9 cellular contexts compared by ENCODE assay signal in genomic region chr2:181715033-181715630, GRCh38. TPM values are rescaled to one million over a fixed set of nuclear protein-coding genes. Genes with fewer than 3 reads are reported as not detected.
A peak's percentile ranks its signal among the peaks of the same experiment; 100 is the strongest.
DNase-seq lines count a peak whose midpoint lies in the region; ATAC-seq and TF ChIP-seq lines count a peak whose summit lies in the region.
"Had no signal": no experiment of that assay in that cellular context is flagged by ENCODE, and none has a peak within 500 bp of the region (broad histone marks: within the 10 kb centered on the region; RNA-seq: fewer than 3 reads in every experiment).

No MANE protein-coding gene starts in this region.

- WGBS in endodermal cell (ENCODE audit: insufficient coverage in 1 of 2, insufficient read length in 1 of 2), 2 experiments, result 0% methylated on average over 2 of the region's 2 CpGs

- H3K27ac Mint-ChIP-seq in endodermal cell, result no peak overlapping the region

- no peaks in the 10 kb centered on the region for H3K9me3 ChIP-seq in endodermal cell (ENCODE audit: control insufficient read depth, low read length)

- TF ChIP-seq CTCF in endodermal cell (conservative IDR thresholded peaks at IDR 0.05), result peak; percentile 91

- no peaks in the 10 kb centered on the region for H3K36me3 Mint-ChIP-seq in endodermal cell (ENCODE audit: low read depth)

- H3K27me3 ChIP-seq in endodermal cell (ENCODE audit: control insufficient read depth, insufficient read depth, low read length, poor library complexity, severe bottlenecking), result peaks cover 7% of the 10 kb centered on the region

- no peak overlapping the region for H3K4me3 Mint-ChIP-seq in endodermal cell

- no peak overlapping the region for H3K9ac ChIP-seq in endodermal cell (ENCODE audit: extremely low read depth, low read length, poor library complexity, severe bottlenecking)

- no peak overlapping the region for H3K4me3 ChIP-seq in endodermal cell (ENCODE audit: low read length)

- DNase-seq in COLO668 (lab: John Stamatoyannopoulos, UW; ENCODE audit: unreplicated experiment) (peak; percentile 74), HT1080 (ENCODE audit: low read depth) (peak; percentile 74), NK-92 (lab: John Stamatoyannopoulos, UW; ENCODE audit: unreplicated experiment) (peak; percentile 5), endodermal cell (peak; percentile 88), mucosa of gallbladder (ENCODE audit: low spot score) (peak; percentile 76)
- DNase-seq in activated CD8-positive, alpha-beta memory T cell treated with anti-CD3 and anti-CD28 coated beads for 24 hours, result peak; percentile 80
- DNase-seq in stimulated activated CD8-positive, alpha-beta memory T cell treated with anti-CD3 and anti-CD28 coated beads, Interleukin-7, amount 100 ng/mL, for 24 hours (ENCODE audit: low read depth), result peak; percentile 41

- H3K27ac ChIP-seq in endodermal cell (ENCODE audit: low read depth, low read length), result no peak overlapping the region

- no peaks in the 10 kb centered on the region for H3K36me3 ChIP-seq in endodermal cell (ENCODE audit: control insufficient read depth, insufficient read depth, low read length)

- peak; percentile 90 for ATAC-seq in GM21367 (IDR thresholded peaks at IDR 0.05; ENCODE audit: unreplicated experiment)

- H3K9me3 Mint-ChIP-seq in endodermal cell, result no peaks in the 10 kb centered on the region

- H3K27me3 Mint-ChIP-seq in endodermal cell (ENCODE audit: insufficient read depth), result peaks cover 16% of the 10 kb centered on the region

- H3K4me1 ChIP-seq in endodermal cell (ENCODE audit: control insufficient read depth, insufficient read depth, low read length), result no peaks in the 10 kb centered on the region

- H3K4me1 Mint-ChIP-seq in endodermal cell, result no peaks in the 10 kb centered on the region

RNA-seq across cellular contexts. Expression of gene NEUROD1, which starts 34.8 kb away (rescaled TPM):
- not detected in 2 replicates for total RNA-seq in HT1080 (2014; rRNA removed; shearing (Covaris generic))
- not detected in 2 replicates for polyA plus RNA-seq in HT1080 (2015; cell fraction: cytosol; rRNA removed)
- polyA plus RNA-seq in HT1080 (2015; cell fraction: nucleus; rRNA removed), result not detected in 2 replicates
- total RNA-seq in endodermal cell, result not detected
- polyA plus RNA-seq in endodermal cell (2013, experiment 1 of 2), result 4.3 TPM
- polyA plus RNA-seq in endodermal cell (2013, experiment 2 of 2), result 3.7 TPM
- not detected for total RNA-seq in mucosa of gallbladder
- total RNA-seq: activated CD8-positive, alpha-beta memory T cell treated with anti-CD3 and anti-CD28 coated beads for 36 hours had no signal

RNA-seq across cellular contexts. Expression of gene CERKL, which starts 58.2 kb away (rescaled TPM):
- 0.03 TPM in 1 of 2 replicates, not detected in the other for total RNA-seq in HT1080 (2014; rRNA removed; shearing (Covaris generic))
- polyA plus RNA-seq in HT1080 (2015; cell fraction: cytosol; rRNA removed), result 0.03 and 0.10 TPM in 2 replicates
- polyA plus RNA-seq in HT1080 (2015; cell fraction: nucleus; rRNA removed), result 0.10 and 0.14 TPM in 2 replicates
- total RNA-seq in endodermal cell (under 1 TPM; 0.20 to 0.31 TPM), mucosa of gallbladder (5.0 TPM)
- 0.07 TPM for polyA plus RNA-seq in endodermal cell (2013, experiment 1 of 2)
- polyA plus RNA-seq in endodermal cell (2013, experiment 2 of 2), result not detected
- total RNA-seq: activated CD8-positive, alpha-beta memory T cell treated with anti-CD3 and anti-CD28 coated beads for 36 hours had no signal

Comparison
In these comparisons a context has a peak if more than half of its experiments do, and no peak if none do; other contexts are left out.
1. DNase-seq: peak in every context shown above with its lines; median percentile 88 in endodermal cell; 80 in activated CD8-positive, alpha-beta memory T cell treated with anti-CD3 and anti-CD28 coated beads for 24 hours; 76 in mucosa of gallbladder; 74 in COLO668; 74 in HT1080; 41 in stimulated activated CD8-positive, alpha-beta memory T cell treated with anti-CD3 and anti-CD28 coated beads, Interleukin-7, amount 100 ng/mL, for 24 hours; 5 in NK-92.